In genomic region chr13:26255717-26256277, GRCh38 we compare ENCODE assay signal across 8 cellular contexts. TPM values are rescaled to one million over a fixed set of nuclear protein-coding genes. Genes with fewer than 3 reads are reported as not detected.
DNase-seq lines count a peak whose midpoint lies in the region; ATAC-seq, FAIRE-seq and TF ChIP-seq lines count a peak whose summit lies in the region.

No MANE protein-coding gene starts in this region.

- H3K4me1 ChIP-seq in pancreas, result peaks cover 0 to 17% (median 13%) of the 10 kb centered on the region in 3 donors

- H3K36me3 ChIP-seq in pancreas, result no peaks in the 10 kb centered on the region

- no peak for DNase-seq in activated CD4-positive, alpha-beta T cell treated with anti-CD3 and anti-CD28 coated beads, Interleukin-2, amount 10 ng/mL, durations not matched to agents 7 days and 5 days
- no peak for DNase-seq in activated CD4-positive, alpha-beta T cell treated with anti-CD3 and anti-CD28 coated beads, Interleukin-2, amount 50 U/mL, for 4 hours
- DNase-seq in NCI-H526 (lab: John Stamatoyannopoulos, UW) (peak; percentile 50 to 59), dermis blood vessel endothelial cell (peak; percentile 23), pancreas (no peak), hypothalamus (lab: John Stamatoyannopoulos, UW) (no peak)

- H3K27me3 ChIP-seq in pancreas, result no peaks in the 10 kb centered on the region

- peak overlapping the region; percentile 90 for H3K4me3 Mint-ChIP-seq in activated CD4-positive, alpha-beta T cell treated with anti-CD3 and anti-CD28 coated beads, Interleukin-2, amount 10 ng/mL, durations not matched to agents 7 days and 5 days

- H3K27ac ChIP-seq in pancreas, result peak overlapping the region in 2 of 4 donors; percentile 86 to 93

- peak overlapping the region in 3 of 4 donors; percentile 3 to 91 (median 86) for H3K4me3 ChIP-seq in pancreas

- H3K9me3 ChIP-seq in pancreas, result no peaks in the 10 kb centered on the region

- no peak for ATAC-seq in pancreas
- ATAC-seq in GM21737 (IDR thresholded peaks at IDR 0.05; ENCODE audit: unreplicated experiment), result no peak
- no peak for ATAC-seq in HG02798 (IDR thresholded peaks at IDR 0.05; ENCODE audit: poor library complexity, unreplicated experiment)

- H3K36me3 Mint-ChIP-seq in activated CD4-positive, alpha-beta T cell treated with anti-CD3 and anti-CD28 coated beads, Interleukin-2, amount 10 ng/mL, durations not matched to agents 7 days and 5 days (ENCODE audit: low read depth), result peaks cover 2% of the 10 kb centered on the region

- no peaks in the 10 kb centered on the region for H3K27me3 Mint-ChIP-seq in activated CD4-positive, alpha-beta T cell treated with anti-CD3 and anti-CD28 coated beads, Interleukin-2, amount 10 ng/mL, durations not matched to agents 7 days and 5 days

- no peaks in the 10 kb centered on the region for H3K9me3 Mint-ChIP-seq in activated CD4-positive, alpha-beta T cell treated with anti-CD3 and anti-CD28 coated beads, Interleukin-2, amount 10 ng/mL, durations not matched to agents 7 days and 5 days

- TF ChIP-seq CTCF in pancreas (IDR thresholded peaks at IDR 0.05), result no peak

- peaks cover 27% of the 10 kb centered on the region for H3K4me1 Mint-ChIP-seq in activated CD4-positive, alpha-beta T cell treated with anti-CD3 and anti-CD28 coated beads, Interleukin-2, amount 10 ng/mL, durations not matched to agents 7 days and 5 days

- 16 to 25% methylated on average over 10 of the region's 10 CpGs for WGBS in pancreas, 2 donors

- POLR2A ChIA-PET in activated CD4-positive, alpha-beta T cell treated with anti-CD3 and anti-CD28 coated beads, Interleukin-2, amount 10 ng/mL, durations not matched to agents 7 days and 5 days (lab: Charles Lee), result interaction anchor here (0.6 kb wide), 1 partner anchor 43 kb away, joined by 3 read pairs; no protein-coding TSS in a partner anchor

- intact Hi-C loops in pancreas (cut with DNase I), result no loop called here

- no peak overlapping the region for H3K27ac Mint-ChIP-seq in activated CD4-positive, alpha-beta T cell treated with anti-CD3 and anti-CD28 coated beads, Interleukin-2, amount 10 ng/mL, durations not matched to agents 7 days and 5 days

- FAIRE-seq in pancreas (lab: Jason Lieb, UNC), result no peak

- CTCF ChIA-PET in activated CD4-positive, alpha-beta T cell treated with anti-CD3 and anti-CD28 coated beads, Interleukin-2, amount 10 ng/mL, durations not matched to agents 7 days and 5 days (lab: Charles Lee), result interaction anchor here (0.9 to 1.2 kb wide), 3 partner anchors 10 to 71 kb away, joined by 3 to 5 read pairs (median 4); partner anchors contain the start of gene RNF6

RNA-seq across cellular contexts. Expression of gene CDK8, which starts 1.9 kb away (rescaled TPM):
- 10 to 100 TPM; 14.1 to 15.5 TPM for total RNA-seq in activated CD4-positive, alpha-beta T cell treated with anti-CD3 and anti-CD28 coated beads, Interleukin-2, amount 10 ng/mL, durations not matched to agents 7 days and 5 days
- total RNA-seq in dermis blood vessel endothelial cell (12.8 and 16.6 TPM in 2 replicates), pancreas (10 to 100 TPM in 3 of 6 donors, 1 to 10 TPM in 3; 7.3 to 12.5 (median 9.9) TPM)
- 10 to 100 TPM in 1 of 2 donors, 1 to 10 TPM in 1; 9.2 to 11.4 TPM for polyA plus RNA-seq in pancreas

RNA-seq across cellular contexts. Expression of gene RNF6, which starts 33.7 kb away (rescaled TPM):
- total RNA-seq in activated CD4-positive, alpha-beta T cell treated with anti-CD3 and anti-CD28 coated beads, Interleukin-2, amount 10 ng/mL, durations not matched to agents 7 days and 5 days, result 10 to 100 TPM; 38.7 to 46.0 TPM
- total RNA-seq in dermis blood vessel endothelial cell (54.3 and 80.6 TPM in 2 replicates), pancreas (10 to 100 TPM in 4 of 6 donors, 1 to 10 TPM in 2; 8.6 to 17.2 (median 11.7) TPM)
- polyA plus RNA-seq in pancreas, result 10 to 100 TPM in 1 of 2 donors, 1 to 10 TPM in 1; 5.9 to 14.5 TPM

Comparison
In these comparisons a context has a peak if more than half of its experiments do, and no peak if none do; other contexts are left out.
1. DNase-seq: peak in NCI-H526 (2 of 2) and dermis blood vessel endothelial cell (single experiment); none in activated CD4-positive, alpha-beta T cell treated with anti-CD3 and anti-CD28 coated beads, Interleukin-2, amount 10 ng/mL, durations not matched to agents 7 days and 5 days (single experiment), activated CD4-positive, alpha-beta T cell treated with anti-CD3 and anti-CD28 coated beads, Interleukin-2, amount 50 U/mL, for 4 hours (0 of 2), pancreas (0 of 6) and hypothalamus (0 of 51).